In genomic region chr17:22671110-22671509, GRCh38 we compare ENCODE assay signal across 30 cellular contexts.
"Had no signal": no experiment of that assay in that cellular context is flagged by ENCODE, and none has a peak within 500 bp of the region (broad histone marks: within the 10 kb centered on the region; RNA-seq: fewer than 3 reads in every experiment).

No MANE protein-coding gene starts in this region.

- H3K36me3 ChIP-seq: brain microvascular endothelial cell, WERI-Rb-1 had no signal

- H3K27ac Mint-ChIP-seq: activated B cell treated with CpG ODN at 0.5 μM for 24 hours; activated CD8-positive, alpha-beta T cell treated with anti-CD3 and anti-CD28 coated beads for 36 hours; activated naive CD8-positive, alpha-beta T cell; activated T-cell treated with anti-CD3 and anti-CD28 coated beads, Interleukin-2, amount 50 U/mL, for 24 hours; activated T-cell treated with anti-CD3 and anti-CD28 coated beads, Interleukin-2, amount 50 U/mL, for 72 hours; dendritic cell treated with granulocyte-macrophage colony-stimulating factor and Interleukin-4, amounts not matched to agents 40 ng/mL and 50 ng/mL, for 4 days; endodermal cell; T-helper 17 cell; T-helper 2 cell treated with Interferon-gamma antibody and Interleukin-4, amounts not matched to agents 5 μg/mL and 100 μg/mL, for 36 hours had no signal

- H3K4me1 Mint-ChIP-seq: activated B cell treated with CpG ODN at 0.5 μM for 24 hours; central memory CD8-positive, alpha-beta T cell; endodermal cell; T-helper 17 cell had no signal

- H3K4me3 ChIP-seq: coronary artery, dorsolateral prefrontal cortex had no signal

- H3K36me3 Mint-ChIP-seq: activated naive CD8-positive, alpha-beta T cell had no signal

- H3K9me3 Mint-ChIP-seq: central memory CD8-positive, alpha-beta T cell had no signal

- ATAC-seq: activated CD4-positive, CD25-positive, alpha-beta regulatory T cell treated with anti-CD3 and anti-CD28 coated beads, Interleukin-2, amount 50 U/mL, for 24 hours; activated CD8-positive, alpha-beta T cell treated with anti-CD3 and anti-CD28 coated beads for 36 hours; activated T-cell treated with anti-CD3 and anti-CD28 coated beads, Interleukin-2, amount 50 U/mL, for 72 hours; esophagus mucosa; T-helper 17 cell had no signal

- H3K27ac ChIP-seq: brain microvascular endothelial cell, coronary artery, dorsolateral prefrontal cortex, WERI-Rb-1 had no signal

- H3K4me3 Mint-ChIP-seq: activated B cell treated with CpG ODN at 0.5 μM for 24 hours; activated CD8-positive, alpha-beta T cell treated with anti-CD3 and anti-CD28 coated beads for 36 hours; activated naive CD8-positive, alpha-beta T cell; activated T-cell treated with anti-CD3 and anti-CD28 coated beads, Interleukin-2, amount 50 U/mL, for 24 hours; activated T-cell treated with anti-CD3 and anti-CD28 coated beads, Interleukin-2, amount 50 U/mL, for 72 hours; central memory CD8-positive, alpha-beta T cell; dendritic cell treated with granulocyte-macrophage colony-stimulating factor and Interleukin-4, amounts not matched to agents 40 ng/mL and 50 ng/mL, for 4 days; endodermal cell; T-helper 17 cell; T-helper 2 cell treated with Interferon-gamma antibody and Interleukin-4, amounts not matched to agents 5 μg/mL and 100 μg/mL, for 36 hours had no signal

- DNase-seq: activated B cell treated with CpG ODN at 0.5 μM for 24 hours; activated CD4-positive, alpha-beta T cell treated with anti-CD3 and anti-CD28 coated beads for 48 hours; activated CD4-positive, alpha-beta T cell treated with anti-CD3 and anti-CD28 coated beads, Interleukin-2, amount 50 U/mL, for 1 hour; activated CD4-positive, alpha-beta T cell treated with anti-CD3 and anti-CD28 coated beads, Interleukin-2, amount 50 U/mL, for 48 hours; activated CD8-positive, alpha-beta memory T cell treated with anti-CD3 and anti-CD28 coated beads, Interleukin-2, amount 50 U/mL, for 48 hours; activated CD8-positive, alpha-beta T cell treated with anti-CD3 and anti-CD28 coated beads for 36 hours; activated gamma-delta T cell treated with Interleukin-2 at 50 U/mL for 16 hours; activated naive CD4-positive, alpha-beta T cell treated with anti-CD3 and anti-CD28 coated beads, Interleukin-2, amount 50 U/mL, for 16 hours; activated naive CD4-positive, alpha-beta T cell treated with Interleukin-2 at 50 U/mL for 16 hours; activated T-cell treated with anti-CD3 and anti-CD28 coated beads for 4 hours; activated T-cell treated with anti-CD3 and anti-CD28 coated beads, Interleukin-2, amount 50 U/mL, for 24 hours; activated T-cell treated with anti-CD3 and anti-CD28 coated beads, Interleukin-2, amount 50 U/mL, for 72 hours; amniotic stem cell; anterior cingulate cortex; brain microvascular endothelial cell; effector memory CD4-positive, alpha-beta T cell; endodermal cell; foreskin fibroblast; T-helper 1 cell; T-helper 17 cell; T1000; WERI-Rb-1 had no signal

- H3K27me3 Mint-ChIP-seq: activated B cell treated with CpG ODN at 0.5 μM for 24 hours; activated CD8-positive, alpha-beta T cell treated with anti-CD3 and anti-CD28 coated beads for 36 hours; activated naive CD8-positive, alpha-beta T cell; activated T-cell treated with anti-CD3 and anti-CD28 coated beads, Interleukin-2, amount 50 U/mL, for 24 hours; central memory CD8-positive, alpha-beta T cell; dendritic cell treated with granulocyte-macrophage colony-stimulating factor and Interleukin-4, amounts not matched to agents 40 ng/mL and 50 ng/mL, for 4 days; T-helper 17 cell had no signal

- H3K27me3 ChIP-seq: brain microvascular endothelial cell, dorsolateral prefrontal cortex had no signal
